In genomic region chr11:60182546-60183330, GRCh38 we compare ENCODE assay signal across 1 cellular context.
TF ChIP-seq lines count a peak whose summit lies in the region.

Gene MS4A6A (minus strand): TSS chr11:60183083. CDS start chr11:60181727, 1,356 bp downstream.

TF ChIP-seq in H1, 55 proteins besides CTCF, POLR2A, EP300 and RAD21 (continued from another document):
- no peak for TF ChIP-seq JUN (IDR thresholded peaks at IDR 0.05; ENCODE audit: low read depth, low read length)
- TF ChIP-seq SRF (IDR thresholded peaks at IDR 0.05; ENCODE audit: low read depth, low read length), result no peak
- TF ChIP-seq CREB1 (IDR thresholded peaks at IDR 0.05), result no peak
- no peak for TF ChIP-seq TBP (IDR thresholded peaks at IDR 0.05; ENCODE audit: low read depth, low read length)
- no peak for TF ChIP-seq EZH2 (IDR thresholded peaks at IDR 0.05; ENCODE audit: low read depth, low read length, severe bottlenecking)
- no peak for TF ChIP-seq BACH1 (IDR thresholded peaks at IDR 0.05; ENCODE audit: low read length)
- no peak for TF ChIP-seq CHD7 (IDR thresholded peaks at IDR 0.05; ENCODE audit: insufficient replicate concordance, low read length)
- TF ChIP-seq CHD1 (IDR thresholded peaks at IDR 0.05; ENCODE audit: low read depth, low read length), result no peak
- TF ChIP-seq BCL11A (IDR thresholded peaks at IDR 0.05; ENCODE audit: low read depth in 2 of 2, low read length in 2 of 2), result no peak
- no peak for TF ChIP-seq RBBP5 (IDR thresholded peaks at IDR 0.05; ENCODE audit: borderline replicate concordance, low read depth, low read length)
- TF ChIP-seq RNF2 (IDR thresholded peaks at IDR 0.05; ENCODE audit: borderline replicate concordance, low read depth, low read length, missing control alignments, poor library complexity, severe bottlenecking), result no peak
- TF ChIP-seq CHD2 (IDR thresholded peaks at IDR 0.05; ENCODE audit: low read length), result no peak
TF ChIP-seq in H1: peak in this region for 0.
